1 cellular context compared by ENCODE assay signal in the genomic region with DNA sequence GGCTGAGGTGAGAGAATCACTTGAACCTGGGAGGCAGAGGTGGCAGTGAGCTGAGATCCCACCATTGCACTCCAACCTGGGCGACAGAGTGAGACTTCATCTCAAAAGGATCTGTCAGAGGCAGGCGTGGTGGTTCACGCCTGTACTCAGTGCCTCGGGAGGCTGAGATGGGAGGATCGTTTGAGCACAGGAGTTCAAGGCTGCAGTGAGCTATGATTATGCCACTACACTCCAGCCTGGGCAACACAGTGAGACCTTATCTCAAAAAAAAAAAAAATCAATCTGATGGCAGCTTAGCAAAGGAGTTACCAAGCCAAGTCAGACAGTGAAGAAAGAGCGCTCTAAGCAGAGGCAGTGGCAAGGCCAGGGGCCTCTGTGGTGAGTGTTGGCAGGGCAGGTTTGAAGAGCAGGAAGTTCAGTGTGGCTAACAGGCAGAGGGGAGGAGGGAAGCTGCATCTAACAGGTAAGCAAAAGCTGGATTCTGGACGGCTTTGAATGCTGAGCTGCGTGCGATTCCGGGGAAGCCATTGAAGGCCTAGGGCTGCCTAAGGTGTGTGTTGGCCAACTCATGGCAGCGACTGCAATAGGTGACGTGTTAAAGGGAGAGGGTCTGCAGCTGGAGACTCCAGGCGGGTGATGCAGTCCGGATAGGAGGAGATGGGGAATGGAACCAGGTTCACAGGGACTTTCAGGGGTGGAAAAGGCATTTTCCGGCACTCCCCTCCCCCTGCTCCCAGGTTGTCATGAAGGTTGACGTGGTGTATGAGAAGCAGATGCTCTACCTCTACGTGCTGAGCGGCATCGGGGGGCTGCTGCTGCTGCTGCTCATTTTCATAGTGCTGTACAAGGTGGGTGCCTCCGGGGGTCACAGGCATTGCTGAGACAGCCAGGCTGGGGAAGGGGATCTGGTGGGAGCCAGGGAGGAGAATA.
A peak's percentile ranks its signal among the peaks of the same experiment; 100 is the strongest.
TF ChIP-seq lines count a peak whose summit lies in the region.

No MANE protein-coding gene starts in this region.

TF ChIP-seq in HepG2, 621 proteins besides CTCF, POLR2A, EP300 and RAD21:
- TF ChIP-seq, protein P1, sequence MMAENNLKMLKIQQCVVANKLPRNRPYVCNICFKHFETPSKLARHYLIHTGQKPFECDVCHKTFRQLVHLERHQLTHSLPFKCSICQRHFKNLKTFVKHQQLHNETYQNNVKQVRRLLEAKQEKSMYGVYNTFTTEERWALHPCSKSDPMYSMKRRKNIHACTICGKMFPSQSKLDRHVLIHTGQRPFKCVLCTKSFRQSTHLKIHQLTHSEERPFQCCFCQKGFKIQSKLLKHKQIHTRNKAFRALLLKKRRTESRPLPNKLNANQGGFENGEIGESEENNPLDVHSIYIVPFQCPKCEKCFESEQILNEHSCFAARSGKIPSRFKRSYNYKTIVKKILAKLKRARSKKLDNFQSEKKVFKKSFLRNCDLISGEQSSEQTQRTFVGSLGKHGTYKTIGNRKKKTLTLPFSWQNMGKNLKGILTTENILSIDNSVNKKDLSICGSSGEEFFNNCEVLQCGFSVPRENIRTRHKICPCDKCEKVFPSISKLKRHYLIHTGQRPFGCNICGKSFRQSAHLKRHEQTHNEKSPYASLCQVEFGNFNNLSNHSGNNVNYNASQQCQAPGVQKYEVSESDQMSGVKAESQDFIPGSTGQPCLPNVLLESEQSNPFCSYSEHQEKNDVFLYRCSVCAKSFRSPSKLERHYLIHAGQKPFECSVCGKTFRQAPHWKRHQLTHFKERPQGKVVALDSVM (CRISPR knock-in tag; IDR thresholded peaks at IDR 0.05) = peak; percentile 91
- TF ChIP-seq, protein P2, sequence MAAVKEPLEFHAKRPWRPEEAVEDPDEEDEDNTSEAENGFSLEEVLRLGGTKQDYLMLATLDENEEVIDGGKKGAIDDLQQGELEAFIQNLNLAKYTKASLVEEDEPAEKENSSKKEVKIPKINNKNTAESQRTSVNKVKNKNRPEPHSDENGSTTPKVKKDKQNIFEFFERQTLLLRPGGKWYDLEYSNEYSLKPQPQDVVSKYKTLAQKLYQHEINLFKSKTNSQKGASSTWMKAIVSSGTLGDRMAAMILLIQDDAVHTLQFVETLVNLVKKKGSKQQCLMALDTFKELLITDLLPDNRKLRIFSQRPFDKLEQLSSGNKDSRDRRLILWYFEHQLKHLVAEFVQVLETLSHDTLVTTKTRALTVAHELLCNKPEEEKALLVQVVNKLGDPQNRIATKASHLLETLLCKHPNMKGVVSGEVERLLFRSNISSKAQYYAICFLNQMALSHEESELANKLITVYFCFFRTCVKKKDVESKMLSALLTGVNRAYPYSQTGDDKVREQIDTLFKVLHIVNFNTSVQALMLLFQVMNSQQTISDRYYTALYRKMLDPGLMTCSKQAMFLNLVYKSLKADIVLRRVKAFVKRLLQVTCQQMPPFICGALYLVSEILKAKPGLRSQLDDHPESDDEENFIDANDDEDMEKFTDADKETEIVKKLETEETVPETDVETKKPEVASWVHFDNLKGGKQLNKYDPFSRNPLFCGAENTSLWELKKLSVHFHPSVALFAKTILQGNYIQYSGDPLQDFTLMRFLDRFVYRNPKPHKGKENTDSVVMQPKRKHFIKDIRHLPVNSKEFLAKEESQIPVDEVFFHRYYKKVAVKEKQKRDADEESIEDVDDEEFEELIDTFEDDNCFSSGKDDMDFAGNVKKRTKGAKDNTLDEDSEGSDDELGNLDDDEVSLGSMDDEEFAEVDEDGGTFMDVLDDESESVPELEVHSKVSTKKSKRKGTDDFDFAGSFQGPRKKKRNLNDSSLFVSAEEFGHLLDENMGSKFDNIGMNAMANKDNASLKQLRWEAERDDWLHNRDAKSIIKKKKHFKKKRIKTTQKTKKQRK (IDR thresholded peaks at IDR 0.05; ENCODE audit: low read length) = no peak
- peak; percentile 85 for TF ChIP-seq ZFP90 (CRISPR knock-in tag; IDR thresholded peaks at IDR 0.05; ENCODE audit: borderline replicate concordance)
- 0 out of 2 replicates have a peak, but pooled peaks have one; percentile 15 for TF ChIP-seq PHF20 (CRISPR knock-in tag; IDR thresholded peaks at IDR 0.05)
- TF ChIP-seq, protein P3, sequence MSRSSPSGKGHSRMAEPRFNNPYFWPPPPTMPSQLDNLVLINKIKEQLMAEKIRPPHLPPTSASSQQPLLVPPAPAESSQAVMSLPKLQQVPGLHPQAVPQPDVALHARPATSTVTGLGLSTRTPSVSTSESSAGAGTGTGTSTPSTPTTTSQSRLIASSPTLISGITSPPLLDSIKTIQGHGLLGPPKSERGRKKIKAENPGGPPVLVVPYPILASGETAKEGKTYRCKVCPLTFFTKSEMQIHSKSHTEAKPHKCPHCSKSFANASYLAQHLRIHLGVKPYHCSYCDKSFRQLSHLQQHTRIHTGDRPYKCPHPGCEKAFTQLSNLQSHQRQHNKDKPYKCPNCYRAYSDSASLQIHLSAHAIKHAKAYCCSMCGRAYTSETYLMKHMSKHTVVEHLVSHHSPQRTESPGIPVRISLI (CRISPR knock-in tag; IDR thresholded peaks at IDR 0.05; ENCODE audit: borderline replicate concordance) = peak; percentile 23; the same call in 1 of the 2 replicates
- TF ChIP-seq, protein P4, sequence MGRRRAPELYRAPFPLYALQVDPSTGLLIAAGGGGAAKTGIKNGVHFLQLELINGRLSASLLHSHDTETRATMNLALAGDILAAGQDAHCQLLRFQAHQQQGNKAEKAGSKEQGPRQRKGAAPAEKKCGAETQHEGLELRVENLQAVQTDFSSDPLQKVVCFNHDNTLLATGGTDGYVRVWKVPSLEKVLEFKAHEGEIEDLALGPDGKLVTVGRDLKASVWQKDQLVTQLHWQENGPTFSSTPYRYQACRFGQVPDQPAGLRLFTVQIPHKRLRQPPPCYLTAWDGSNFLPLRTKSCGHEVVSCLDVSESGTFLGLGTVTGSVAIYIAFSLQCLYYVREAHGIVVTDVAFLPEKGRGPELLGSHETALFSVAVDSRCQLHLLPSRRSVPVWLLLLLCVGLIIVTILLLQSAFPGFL (CRISPR knock-in tag; IDR thresholded peaks at IDR 0.05) = no peak
- TF ChIP-seq MAFF (IDR thresholded peaks at IDR 0.05; ENCODE audit: low read depth, low read length) = no peak
- no peak for TF ChIP-seq MBNL3 (CRISPR knock-in tag; conservative IDR thresholded peaks at IDR 0.05)
- TF ChIP-seq, protein P5, sequence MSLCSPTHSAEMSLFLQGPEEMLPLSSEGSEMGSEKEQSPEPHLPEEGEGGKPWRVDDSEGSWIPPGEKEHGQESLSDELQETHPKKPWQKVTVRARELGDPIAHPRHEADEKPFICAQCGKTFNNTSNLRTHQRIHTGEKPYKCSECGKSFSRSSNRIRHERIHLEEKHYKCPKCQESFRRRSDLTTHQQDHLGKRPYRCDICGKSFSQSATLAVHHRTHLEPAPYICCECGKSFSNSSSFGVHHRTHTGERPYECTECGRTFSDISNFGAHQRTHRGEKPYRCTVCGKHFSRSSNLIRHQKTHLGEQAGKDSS (CRISPR knock-in tag; IDR thresholded peaks at IDR 0.05; ENCODE audit: borderline replicate concordance, low read depth) = no peak
- TF ChIP-seq, protein P6, sequence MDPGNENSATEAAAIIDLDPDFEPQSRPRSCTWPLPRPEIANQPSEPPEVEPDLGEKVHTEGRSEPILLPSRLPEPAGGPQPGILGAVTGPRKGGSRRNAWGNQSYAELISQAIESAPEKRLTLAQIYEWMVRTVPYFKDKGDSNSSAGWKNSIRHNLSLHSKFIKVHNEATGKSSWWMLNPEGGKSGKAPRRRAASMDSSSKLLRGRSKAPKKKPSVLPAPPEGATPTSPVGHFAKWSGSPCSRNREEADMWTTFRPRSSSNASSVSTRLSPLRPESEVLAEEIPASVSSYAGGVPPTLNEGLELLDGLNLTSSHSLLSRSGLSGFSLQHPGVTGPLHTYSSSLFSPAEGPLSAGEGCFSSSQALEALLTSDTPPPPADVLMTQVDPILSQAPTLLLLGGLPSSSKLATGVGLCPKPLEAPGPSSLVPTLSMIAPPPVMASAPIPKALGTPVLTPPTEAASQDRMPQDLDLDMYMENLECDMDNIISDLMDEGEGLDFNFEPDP (CRISPR knock-in tag; conservative IDR thresholded peaks at IDR 0.05) = 0 out of 2 replicates have a peak, but pooled peaks have one; percentile 70
- TF ChIP-seq ZBTB38 (CRISPR knock-in tag; IDR thresholded peaks at IDR 0.05) = 0 out of 2 replicates have a peak, but pooled peaks have one; percentile 11
- peak; percentile 92 for TF ChIP-seq ZNF121 (CRISPR knock-in tag; IDR thresholded peaks at IDR 0.05)
- TF ChIP-seq ZKSCAN5 (CRISPR knock-in tag; IDR thresholded peaks at IDR 0.05) = no peak
- TF ChIP-seq, protein P7, sequence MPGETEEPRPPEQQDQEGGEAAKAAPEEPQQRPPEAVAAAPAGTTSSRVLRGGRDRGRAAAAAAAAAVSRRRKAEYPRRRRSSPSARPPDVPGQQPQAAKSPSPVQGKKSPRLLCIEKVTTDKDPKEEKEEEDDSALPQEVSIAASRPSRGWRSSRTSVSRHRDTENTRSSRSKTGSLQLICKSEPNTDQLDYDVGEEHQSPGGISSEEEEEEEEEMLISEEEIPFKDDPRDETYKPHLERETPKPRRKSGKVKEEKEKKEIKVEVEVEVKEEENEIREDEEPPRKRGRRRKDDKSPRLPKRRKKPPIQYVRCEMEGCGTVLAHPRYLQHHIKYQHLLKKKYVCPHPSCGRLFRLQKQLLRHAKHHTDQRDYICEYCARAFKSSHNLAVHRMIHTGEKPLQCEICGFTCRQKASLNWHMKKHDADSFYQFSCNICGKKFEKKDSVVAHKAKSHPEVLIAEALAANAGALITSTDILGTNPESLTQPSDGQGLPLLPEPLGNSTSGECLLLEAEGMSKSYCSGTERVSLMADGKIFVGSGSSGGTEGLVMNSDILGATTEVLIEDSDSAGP (CRISPR knock-in tag; IDR thresholded peaks at IDR 0.05; ENCODE audit: borderline replicate concordance) = no peak
- TF ChIP-seq, protein P8, sequence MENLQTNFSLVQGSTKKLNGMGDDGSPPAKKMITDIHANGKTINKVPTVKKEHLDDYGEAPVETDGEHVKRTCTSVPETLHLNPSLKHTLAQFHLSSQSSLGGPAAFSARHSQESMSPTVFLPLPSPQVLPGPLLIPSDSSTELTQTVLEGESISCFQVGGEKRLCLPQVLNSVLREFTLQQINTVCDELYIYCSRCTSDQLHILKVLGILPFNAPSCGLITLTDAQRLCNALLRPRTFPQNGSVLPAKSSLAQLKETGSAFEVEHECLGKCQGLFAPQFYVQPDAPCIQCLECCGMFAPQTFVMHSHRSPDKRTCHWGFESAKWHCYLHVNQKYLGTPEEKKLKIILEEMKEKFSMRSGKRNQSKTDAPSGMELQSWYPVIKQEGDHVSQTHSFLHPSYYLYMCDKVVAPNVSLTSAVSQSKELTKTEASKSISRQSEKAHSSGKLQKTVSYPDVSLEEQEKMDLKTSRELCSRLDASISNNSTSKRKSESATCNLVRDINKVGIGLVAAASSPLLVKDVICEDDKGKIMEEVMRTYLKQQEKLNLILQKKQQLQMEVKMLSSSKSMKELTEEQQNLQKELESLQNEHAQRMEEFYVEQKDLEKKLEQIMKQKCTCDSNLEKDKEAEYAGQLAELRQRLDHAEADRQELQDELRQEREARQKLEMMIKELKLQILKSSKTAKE (CRISPR knock-in tag; IDR thresholded peaks at IDR 0.05; ENCODE audit: borderline replicate concordance) = no peak
- 0 out of 2 replicates have a peak, but pooled peaks have one; percentile 45 for TF ChIP-seq ZNF605 (CRISPR knock-in tag; IDR thresholded peaks at IDR 0.05)
- TF ChIP-seq, protein P9, sequence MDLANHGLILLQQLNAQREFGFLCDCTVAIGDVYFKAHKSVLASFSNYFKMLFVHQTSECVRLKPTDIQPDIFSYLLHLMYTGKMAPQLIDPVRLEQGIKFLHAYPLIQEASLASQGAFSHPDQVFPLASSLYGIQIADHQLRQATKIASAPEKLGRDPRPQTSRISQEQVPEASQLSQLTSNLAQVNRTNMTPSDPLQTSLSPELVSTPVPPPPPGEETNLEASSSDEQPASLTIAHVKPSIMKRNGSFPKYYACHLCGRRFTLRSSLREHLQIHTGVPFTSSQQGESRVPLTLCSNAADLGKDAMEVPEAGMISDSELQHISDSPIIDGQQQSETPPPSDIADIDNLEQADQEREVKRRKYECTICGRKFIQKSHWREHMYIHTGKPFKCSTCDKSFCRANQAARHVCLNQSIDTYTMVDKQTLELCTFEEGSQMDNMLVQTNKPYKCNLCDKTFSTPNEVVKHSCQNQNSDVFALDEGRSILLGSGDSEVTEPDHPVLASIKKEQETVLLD (CRISPR knock-in tag; IDR thresholded peaks at IDR 0.05; ENCODE audit: low read depth) = no peak
TF ChIP-seq in HepG2: peak in this region for 8.
